Comparison of ENCODE assay signal across 7 cellular contexts in the genomic region with DNA sequence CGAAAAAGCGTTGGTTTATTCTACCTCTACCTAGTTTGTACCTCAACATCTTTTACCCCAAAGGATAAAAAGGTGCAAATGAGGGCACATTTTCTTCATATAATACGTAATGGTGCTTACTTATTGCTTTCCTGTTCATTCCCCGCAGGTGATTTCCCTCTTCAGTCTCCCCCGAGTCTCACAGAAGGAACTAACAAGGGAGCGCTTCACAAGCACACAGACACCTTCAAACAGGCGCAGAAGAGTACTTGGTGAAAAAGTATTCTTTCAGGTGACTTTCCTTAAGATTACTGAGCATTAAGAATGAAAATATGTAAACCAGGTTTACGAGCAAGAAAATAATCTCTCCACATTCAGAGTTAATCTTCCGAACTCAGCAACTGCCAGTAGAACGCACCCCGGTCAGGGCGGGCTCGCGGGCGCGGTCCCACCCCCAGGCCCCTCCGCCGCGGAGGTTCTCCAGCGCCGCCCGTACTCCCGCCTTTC. TPM values are rescaled to one million over a fixed set of nuclear protein-coding genes. Genes with fewer than 3 reads are reported as not detected.
DNase-seq lines count a peak whose midpoint lies in the region; ATAC-seq, FAIRE-seq and TF ChIP-seq lines count a peak whose summit lies in the region.

No MANE protein-coding gene starts in this region.

- intact Hi-C loops in kidney (cut with DNase I) (no loop called here), testis (cut with DNase I; ENCODE audit: low total_unique reads) (no loop called here)

- no peak for TF ChIP-seq POLR2A in testis (IDR thresholded peaks at IDR 0.05)

- H3K9me3 Mint-ChIP-seq in activated naive CD8-positive, alpha-beta T cell treated with anti-CD3 and anti-CD28 coated beads, Interleukin-2, amount 50 U/mL, for 24 hours: no peaks in the 10 kb centered on the region

- H3K27ac ChIP-seq in kidney (ENCODE audit: low read depth in 2 of 2, low read length in 2 of 2) (peak overlapping the region; percentile 65 to 89), testis (peak overlapping the region; percentile 69 to 91)

- H3K27me3 ChIP-seq in testis: no peaks in the 10 kb centered on the region

- peak overlapping the region; percentile 69 to 74 for H3K9ac ChIP-seq in kidney (ENCODE audit: low read length in 2 of 2)

- TF ChIP-seq CTCF in kidney (IDR thresholded peaks at IDR 0.05; ENCODE audit: borderline replicate concordance, extremely low read depth, insufficient read depth): no peak
- TF ChIP-seq CTCF in testis (IDR thresholded peaks at IDR 0.05): no peak

- no peak for DNase-seq in GM18507 (ENCODE audit: extremely low spot score, insufficient read length, low read depth)
- DNase-seq in HuH-7.5 (ENCODE audit: low spot score): peak; percentile 18
- no peak for DNase-seq in activated naive CD8-positive, alpha-beta T cell treated with anti-CD3 and anti-CD28 coated beads, Interleukin-2, amount 50 U/mL, for 24 hours
- no peak for DNase-seq in kidney
- no peak for DNase-seq in testis
- no peak for DNase-seq in SHP77 treated with DMSO at 0.1 percent for 48 hours (lab: John Stamatoyannopoulos, UW)
- no peak for DNase-seq in NCI-H1048 (lab: John Stamatoyannopoulos, UW)

- peak overlapping the region; percentile 86 to 95 for H3K4me3 ChIP-seq in kidney (ENCODE audit: low read length in 2 of 2)
- peak overlapping the region; percentile 67 to 81 for H3K4me3 ChIP-seq in testis

- WGBS in testis, 2 donors: 2% methylated on average over 23 of the region's 23 CpGs

- H3K27ac Mint-ChIP-seq in activated naive CD8-positive, alpha-beta T cell treated with anti-CD3 and anti-CD28 coated beads, Interleukin-2, amount 50 U/mL, for 24 hours: peak overlapping the region; percentile 91

- H3K27me3 Mint-ChIP-seq in activated naive CD8-positive, alpha-beta T cell treated with anti-CD3 and anti-CD28 coated beads, Interleukin-2, amount 50 U/mL, for 24 hours: no peaks in the 10 kb centered on the region

- FAIRE-seq in GM18507 (lab: Jason Lieb, UNC): peak; percentile 70
- FAIRE-seq in kidney (lab: Jason Lieb, UNC): no peak

- H3K36me3 ChIP-seq in kidney (ENCODE audit: control insufficient read depth in 1 of 2, insufficient read depth in 2 of 2, low read length in 2 of 2): no peaks in the 10 kb centered on the region
- no peaks in the 10 kb centered on the region for H3K36me3 ChIP-seq in testis (ENCODE audit: low read depth, missing control alignments)

- peak overlapping the region; percentile 95 for H3K4me3 Mint-ChIP-seq in activated naive CD8-positive, alpha-beta T cell treated with anti-CD3 and anti-CD28 coated beads, Interleukin-2, amount 50 U/mL, for 24 hours

- no peaks in the 10 kb centered on the region for H3K9me3 ChIP-seq in kidney (ENCODE audit: control insufficient read depth in 1 of 2, low read length in 2 of 2)
- no peaks in the 10 kb centered on the region for H3K9me3 ChIP-seq in testis

- peaks cover 58% of the 10 kb centered on the region for H3K4me1 Mint-ChIP-seq in activated naive CD8-positive, alpha-beta T cell treated with anti-CD3 and anti-CD28 coated beads, Interleukin-2, amount 50 U/mL, for 24 hours

- peaks cover 3% of the 10 kb centered on the region for H3K36me3 Mint-ChIP-seq in activated naive CD8-positive, alpha-beta T cell treated with anti-CD3 and anti-CD28 coated beads, Interleukin-2, amount 50 U/mL, for 24 hours (ENCODE audit: low read depth)

- no peak for ATAC-seq in activated naive CD8-positive, alpha-beta T cell treated with anti-CD3 and anti-CD28 coated beads, Interleukin-2, amount 50 U/mL, for 24 hours

- H3K4me1 ChIP-seq in kidney (ENCODE audit: control insufficient read depth in 1 of 2, insufficient read depth in 1 of 2, low read depth in 1 of 2, low read length in 2 of 2) (peaks cover 0 to 3% of the 10 kb centered on the region in 2 donors), testis (no peaks in the 10 kb centered on the region)

RNA-seq across cellular contexts. Expression of a gene that starts 0.5 kb away (rescaled TPM):
- 48.5 TPM for total RNA-seq in kidney
- polyA plus RNA-seq in kidney (ENCODE audit: insufficient read depth, low read depth, low replicate concordance): 16.2 TPM
- 10 to 100 TPM; 40.5 to 53.1 TPM for total RNA-seq in testis
- polyA plus RNA-seq in testis (ENCODE audit: insufficient read depth, low read depth, low replicate concordance): 49.5 TPM
